9 cellular contexts compared by ENCODE assay signal in the genomic region with DNA sequence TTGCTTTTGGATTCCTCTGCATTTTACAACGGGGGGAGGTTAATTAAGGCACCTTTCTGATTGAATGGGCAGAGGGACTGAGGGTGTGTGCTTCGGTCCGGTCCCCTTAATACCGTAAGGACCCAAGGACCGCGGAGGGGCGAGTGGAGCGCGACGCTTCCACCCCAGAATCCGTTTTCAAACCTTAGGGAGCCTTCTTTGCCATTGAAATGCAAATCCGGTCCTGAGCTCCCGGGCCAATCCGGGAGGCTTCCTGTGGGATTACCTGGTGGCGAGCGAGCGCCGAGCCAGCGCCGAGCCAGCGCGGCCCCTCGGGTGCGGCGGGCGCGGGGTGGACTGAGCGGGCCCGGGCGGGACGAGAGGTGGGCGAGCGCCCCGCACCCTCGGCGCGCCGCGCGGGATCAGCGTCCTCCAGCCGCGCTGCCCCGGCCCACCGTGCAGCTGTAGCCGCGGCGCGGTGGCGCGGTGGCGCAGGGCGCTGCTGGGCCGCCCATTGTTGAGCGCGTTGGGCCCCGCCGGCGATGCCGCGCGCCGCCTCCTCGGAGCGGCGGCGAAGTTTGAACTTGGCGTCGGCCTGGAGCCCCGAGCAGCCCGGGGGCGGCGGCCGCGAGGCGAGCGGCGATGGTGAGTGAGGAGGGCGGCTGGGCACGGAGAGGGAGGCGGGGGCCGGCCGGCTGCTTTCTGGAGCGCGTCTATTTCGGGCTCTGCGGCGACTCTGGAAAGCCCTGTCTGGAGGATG.
DNase-seq lines count a peak whose midpoint lies in the region; ATAC-seq and TF ChIP-seq lines count a peak whose summit lies in the region.
"Had no signal": no experiment of that assay in that cellular context is flagged by ENCODE, and none has a peak within 500 bp of the region (broad histone marks: within the 10 kb centered on the region; RNA-seq: fewer than 3 reads in every experiment).

No MANE protein-coding gene starts in this region.

- peaks cover 20% of the 10 kb centered on the region for H3K79me2 ChIP-seq in fibroblast of lung (ENCODE audit: control insufficient read depth, insufficient read depth, low read length)

- peak overlapping the region; percentile 40 for H3K4me3 Mint-ChIP-seq in activated CD4-positive, alpha-beta memory T cell treated with anti-CD3 and anti-CD28 coated beads, Interleukin-2, amount 10 ng/mL, durations not matched to agents 7 days and 5 days
- H3K4me3 Mint-ChIP-seq in nephron progenitor cell: peak overlapping the region; percentile 98

- intact Hi-C loops in aorta (cut with DNase I): loop anchor here in 1 of 2 donors (5.0 kb wide), 1 partner anchor 68 kb away; no protein-coding TSS in a partner anchor

- TF ChIP-seq CTCF in fibroblast of lung (conservative IDR thresholded peaks at IDR 0.05 in 1 of 2, IDR thresholded peaks at IDR 0.05 in 1 of 2; ENCODE audit: low read depth in 1 of 2, low read length in 2 of 2): no peak
- no peak for TF ChIP-seq CTCF in nephron progenitor cell (IDR thresholded peaks at IDR 0.05)

- peak overlapping the region; percentile 44 for H2AFZ ChIP-seq in fibroblast of lung (ENCODE audit: low read length)

- WGBS in aorta, 2 donors: 0% methylated on average over 85 to 88 of the region's 88 CpGs

- H3K36me3 ChIP-seq in fibroblast of lung (ENCODE audit: control insufficient read depth, insufficient read depth, low read length) (no peaks in the 10 kb centered on the region), aorta (ENCODE audit: control insufficient read depth in 1 of 2, insufficient read depth in 2 of 2, low read length in 1 of 2) (no peaks in the 10 kb centered on the region)
- H3K36me3 ChIP-seq: neutrophil had no signal

- POLR2A ChIA-PET in activated CD4-positive, alpha-beta memory T cell treated with anti-CD3 and anti-CD28 coated beads, Interleukin-2, amount 10 ng/mL, durations not matched to agents 7 days and 5 days (lab: Charles Lee): no interaction called here

- no peaks in the 10 kb centered on the region for H4K20me1 ChIP-seq in fibroblast of lung (ENCODE audit: control insufficient read depth, extremely low read depth, insufficient read depth, low read length)

- DNase-seq in AG20443 (ENCODE audit: low spot score) (peak; percentile 87), HuH-7.5 (ENCODE audit: low spot score) (peak; percentile 55), fibroblast of lung (ENCODE audit: low read depth in 2 of 2) (peak in 1 of 2 donors; percentile 48), nephron progenitor cell (peak; percentile 70), aorta (peak; percentile 65 to 88)
- no peak for DNase-seq in activated CD4-positive, alpha-beta memory T cell treated with anti-CD3 and anti-CD28 coated beads, Interleukin-2, amount 10 ng/mL, durations not matched to agents 7 days and 5 days

- ATAC-seq in GM19035 (IDR thresholded peaks at IDR 0.05; ENCODE audit: unreplicated experiment) (peak; percentile 49), aorta (ENCODE audit: low FRiP score) (peak; percentile 73), HG02970 (IDR thresholded peaks at IDR 0.05; ENCODE audit: low FRiP score, unreplicated experiment) (no peak)

- no peaks in the 10 kb centered on the region for H3K36me3 Mint-ChIP-seq in activated CD4-positive, alpha-beta memory T cell treated with anti-CD3 and anti-CD28 coated beads, Interleukin-2, amount 10 ng/mL, durations not matched to agents 7 days and 5 days (ENCODE audit: low read depth)
- peaks cover 12% of the 10 kb centered on the region for H3K36me3 Mint-ChIP-seq in nephron progenitor cell (ENCODE audit: low read depth)

- H3K4me3 ChIP-seq in fibroblast of lung (replicated peaks in 1 of 4; ENCODE audit: control extremely low read depth in 1 of 4, insufficient read depth in 1 of 4, low read depth in 3 of 4, low read length in 4 of 4) (peak overlapping the region; percentile 71 to 85 (median 79)), aorta (ENCODE audit: low read length in 2 of 2) (peak overlapping the region; percentile 65 to 93)

- no peaks in the 10 kb centered on the region for H3K9me3 Mint-ChIP-seq in activated CD4-positive, alpha-beta memory T cell treated with anti-CD3 and anti-CD28 coated beads, Interleukin-2, amount 10 ng/mL, durations not matched to agents 7 days and 5 days
- no peaks in the 10 kb centered on the region for H3K9me3 Mint-ChIP-seq in nephron progenitor cell

- H3K4me1 ChIP-seq in fibroblast of lung (ENCODE audit: control insufficient read depth, extremely low read depth, insufficient read depth, low read length) (peaks cover 6% of the 10 kb centered on the region), aorta (ENCODE audit: control insufficient read depth in 1 of 2, insufficient read depth in 2 of 2, low read length in 2 of 2) (peaks cover 0 to 9% of the 10 kb centered on the region in 2 donors)

- H3K27ac ChIP-seq in fibroblast of lung (ENCODE audit: insufficient read depth, low read length) (peak overlapping the region; percentile 79), aorta (ENCODE audit: low read depth in 1 of 2, low read length in 2 of 2) (peak overlapping the region; percentile 77 to 97)
- H3K27ac ChIP-seq: neutrophil had no signal

- peaks cover 13% of the 10 kb centered on the region for H3K4me1 Mint-ChIP-seq in activated CD4-positive, alpha-beta memory T cell treated with anti-CD3 and anti-CD28 coated beads, Interleukin-2, amount 10 ng/mL, durations not matched to agents 7 days and 5 days
- H3K4me1 Mint-ChIP-seq in nephron progenitor cell: peaks cover 69% of the 10 kb centered on the region

- H3K9me3 ChIP-seq in fibroblast of lung (ENCODE audit: control insufficient read depth, insufficient read depth, low read depth, low read length) (no peaks in the 10 kb centered on the region), aorta (ENCODE audit: control insufficient read depth, low read length) (no peaks in the 10 kb centered on the region)
- H3K9me3 ChIP-seq: neutrophil had no signal

- no peaks in the 10 kb centered on the region for H3K27me3 ChIP-seq in fibroblast of lung (ENCODE audit: control insufficient read depth, insufficient read depth, low read length)
- no peaks in the 10 kb centered on the region for H3K27me3 ChIP-seq in aorta (ENCODE audit: control insufficient read depth in 1 of 2, insufficient read depth in 2 of 2, low read length in 1 of 2)

- no peak overlapping the region for H3K27ac Mint-ChIP-seq in activated CD4-positive, alpha-beta memory T cell treated with anti-CD3 and anti-CD28 coated beads, Interleukin-2, amount 10 ng/mL, durations not matched to agents 7 days and 5 days
- peak overlapping the region; percentile 99 for H3K27ac Mint-ChIP-seq in nephron progenitor cell

- H3K4me2 ChIP-seq in fibroblast of lung (ENCODE audit: extremely low read depth, insufficient read depth, low read length): peak overlapping the region; percentile 96

- CTCF ChIA-PET in activated CD4-positive, alpha-beta memory T cell treated with anti-CD3 and anti-CD28 coated beads, Interleukin-2, amount 10 ng/mL, durations not matched to agents 7 days and 5 days (lab: Charles Lee): no interaction called here

- H3K27me3 Mint-ChIP-seq in activated CD4-positive, alpha-beta memory T cell treated with anti-CD3 and anti-CD28 coated beads, Interleukin-2, amount 10 ng/mL, durations not matched to agents 7 days and 5 days: peaks cover 71% of the 10 kb centered on the region
- H3K27me3 Mint-ChIP-seq in nephron progenitor cell (ENCODE audit: low read depth, poor library complexity): no peaks in the 10 kb centered on the region

- H3K9ac ChIP-seq in fibroblast of lung (ENCODE audit: insufficient read depth, low read length): peak overlapping the region; percentile 79
